In the genomic region with DNA sequence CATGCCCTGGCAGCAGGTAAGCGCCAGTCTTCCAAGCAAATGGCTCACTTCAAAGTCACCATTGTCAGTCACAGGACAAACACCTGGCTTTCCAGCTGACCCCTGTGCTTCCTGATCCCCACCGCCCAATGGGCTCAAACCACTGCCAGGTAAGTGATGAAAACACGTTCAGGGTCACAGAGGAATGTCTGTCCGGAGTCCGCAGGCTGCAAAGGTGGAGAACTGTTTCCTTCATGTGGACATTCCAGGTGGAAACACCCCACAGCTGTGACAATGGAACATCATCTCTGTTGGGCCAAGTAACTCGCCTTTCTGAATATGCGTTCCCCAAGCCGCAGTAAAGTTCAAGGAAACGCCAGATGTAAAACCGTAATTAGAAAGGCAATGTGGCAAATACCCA, we compare ENCODE assay signal across 1 cellular context.
TF ChIP-seq lines count a peak whose summit lies in the region.

No MANE protein-coding gene starts in this region.

TF ChIP-seq in HepG2, 621 proteins besides CTCF, POLR2A, EP300 and RAD21 (continued from another document):
- TF ChIP-seq USF2 (IDR thresholded peaks at IDR 0.05; ENCODE audit: low read depth, low read length) (no peak), USF2 (CRISPR knock-in tag; IDR thresholded peaks at IDR 0.05; ENCODE audit: borderline replicate concordance) (no peak), SOX6 (IDR thresholded peaks at IDR 0.05) (no peak), SOX6 (CRISPR knock-in tag; IDR thresholded peaks at IDR 0.05) (no peak), SP1 (IDR thresholded peaks at IDR 0.05) (no peak), SP1 (CRISPR knock-in tag; IDR thresholded peaks at IDR 0.05) (no peak)
TF ChIP-seq in HepG2: peak in this region for 7.
